In the genomic region with DNA sequence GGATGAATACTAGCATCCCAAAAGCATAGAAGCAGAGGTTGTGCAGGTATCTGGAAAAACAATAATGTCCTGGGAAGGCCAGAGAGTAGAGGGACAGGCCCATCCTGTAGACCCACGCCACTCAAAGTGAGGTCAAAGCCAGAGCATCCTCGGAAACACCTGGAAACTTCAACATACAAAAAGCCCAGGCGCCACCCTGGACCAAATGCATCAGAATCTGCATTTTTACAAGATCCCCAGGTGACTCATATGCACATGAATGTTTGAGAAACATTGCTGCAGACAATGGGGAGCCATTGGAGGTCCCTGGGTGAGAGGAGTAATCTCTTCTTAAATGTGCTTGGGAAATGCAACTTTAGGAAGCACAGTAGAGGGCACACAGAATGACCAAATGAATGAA, we compare ENCODE assay signal across 19 cellular contexts.
DNase-seq lines count a peak whose midpoint lies in the region; ATAC-seq, FAIRE-seq and TF ChIP-seq lines count a peak whose summit lies in the region.
"Had no signal": no experiment of that assay in that cellular context is flagged by ENCODE, and none has a peak within 500 bp of the region (broad histone marks: within the 10 kb centered on the region; RNA-seq: fewer than 3 reads in every experiment).

No MANE protein-coding gene starts in this region.

- H3K9ac ChIP-seq in endodermal cell (ENCODE audit: extremely low read depth, low read length, poor library complexity, severe bottlenecking): no peak overlapping the region
- H3K9ac ChIP-seq: BLaER1 had no signal

- POLR2A ChIA-PET in naive thymus-derived CD4-positive, alpha-beta T cell (lab: Charles Lee): no interaction called here

- peak overlapping the region; percentile 77 for H3K27ac Mint-ChIP-seq in endodermal cell
- H3K27ac Mint-ChIP-seq in naive thymus-derived CD4-positive, alpha-beta T cell: no peak overlapping the region
- H3K27ac Mint-ChIP-seq: CD8-positive, alpha-beta T cell; IgD-negative memory B cell had no signal

- H3K9me3 ChIP-seq in left ventricle myocardium inferior (replicated peaks) (no peaks in the 10 kb centered on the region), endodermal cell (ENCODE audit: control insufficient read depth, low read length) (no peaks in the 10 kb centered on the region)
- no peaks in the 10 kb centered on the region for H3K9me3 ChIP-seq in naive thymus-derived CD4-positive, alpha-beta T cell (ENCODE audit: control insufficient read depth in 2 of 3, low read length in 3 of 3)
- H3K9me3 ChIP-seq: BLaER1 had no signal

- peaks cover 63% of the 10 kb centered on the region for H3K4me1 Mint-ChIP-seq in endodermal cell
- H3K4me1 Mint-ChIP-seq in naive thymus-derived CD4-positive, alpha-beta T cell: peaks cover 0 to 1% (median 0%) of the 10 kb centered on the region in 7 donors

- H3K36me3 Mint-ChIP-seq in endodermal cell (ENCODE audit: low read depth): no peaks in the 10 kb centered on the region
- no peaks in the 10 kb centered on the region for H3K36me3 Mint-ChIP-seq in naive thymus-derived CD4-positive, alpha-beta T cell
- H3K36me3 Mint-ChIP-seq: CD8-positive, alpha-beta T cell; IgD-negative memory B cell had no signal

- ATAC-seq in Right ventricle myocardium superior (ENCODE audit: poor library complexity): no peak
- no peak for ATAC-seq in naive thymus-derived CD4-positive, alpha-beta T cell
- ATAC-seq: CD8-positive, alpha-beta T cell had no signal

- peak overlapping the region; percentile 50 for H3K27ac ChIP-seq in left ventricle myocardium inferior (replicated peaks)
- H3K27ac ChIP-seq in endodermal cell (ENCODE audit: low read depth, low read length): no peak overlapping the region
- no peak overlapping the region for H3K27ac ChIP-seq in naive thymus-derived CD4-positive, alpha-beta T cell (ENCODE audit: low read depth, low read length)
- H3K27ac ChIP-seq: BLaER1 had no signal

- intact Hi-C loops in left ventricle myocardium inferior (cut with micrococcal nuclease): no loop called here
- intact Hi-C loops in Right ventricle myocardium superior (cut with DNase I): no loop called here
- intact Hi-C loops in naive thymus-derived CD4-positive, alpha-beta T cell (cut with micrococcal nuclease): loop anchor here in 1 of 2 donors (10.0 kb wide), 1 partner anchor 955 kb away; no protein-coding TSS in a partner anchor

- CTCF ChIA-PET in naive thymus-derived CD4-positive, alpha-beta T cell (lab: Charles Lee): interaction anchor here (0.6 kb wide), 1 partner anchor 284 kb away, joined by 3 read pairs; no protein-coding TSS in a partner anchor

- H3K4me1 ChIP-seq in left ventricle myocardium inferior (peaks cover 70% of the 10 kb centered on the region), endodermal cell (ENCODE audit: control insufficient read depth, insufficient read depth, low read length) (peaks cover 28% of the 10 kb centered on the region)
- H3K4me1 ChIP-seq in naive thymus-derived CD4-positive, alpha-beta T cell (ENCODE audit: control insufficient read depth in 2 of 2, insufficient read depth in 2 of 2, low read length in 2 of 2): no peaks in the 10 kb centered on the region
- H3K4me1 ChIP-seq: BLaER1 had no signal

- WGBS in endodermal cell (ENCODE audit: insufficient coverage in 1 of 2, insufficient read length in 1 of 2), 2 experiments: 53 to 55% methylated on average over 2 to 3 of the region's 3 CpGs

- TF ChIP-seq POLR2A in GM12891 (IDR thresholded peaks at IDR 0.05; ENCODE audit: low read depth, low read length): no peak

- H3K9me3 Mint-ChIP-seq in endodermal cell: no peaks in the 10 kb centered on the region
- H3K9me3 Mint-ChIP-seq in naive thymus-derived CD4-positive, alpha-beta T cell: no peaks in the 10 kb centered on the region
- H3K9me3 Mint-ChIP-seq: CD8-positive, alpha-beta T cell; IgD-negative memory B cell had no signal

- no peaks in the 10 kb centered on the region for H3K27me3 Mint-ChIP-seq in endodermal cell (ENCODE audit: insufficient read depth)
- peaks cover 0 to 9% (median 0%) of the 10 kb centered on the region in 5 donors for H3K27me3 Mint-ChIP-seq in naive thymus-derived CD4-positive, alpha-beta T cell
- H3K27me3 Mint-ChIP-seq: IgD-negative memory B cell had no signal

- H3K27me3 ChIP-seq in left ventricle myocardium inferior (ENCODE audit: low read depth) (no peaks in the 10 kb centered on the region), endodermal cell (ENCODE audit: control insufficient read depth, insufficient read depth, low read length, poor library complexity, severe bottlenecking) (no peaks in the 10 kb centered on the region)
- no peaks in the 10 kb centered on the region for H3K27me3 ChIP-seq in naive thymus-derived CD4-positive, alpha-beta T cell (ENCODE audit: control insufficient read depth in 2 of 2, insufficient read depth in 2 of 2, low read length in 2 of 2)
- H3K27me3 ChIP-seq: BLaER1 had no signal

- H3K36me3 ChIP-seq in left ventricle myocardium inferior: no peaks in the 10 kb centered on the region
- H3K36me3 ChIP-seq in endodermal cell (ENCODE audit: control insufficient read depth, insufficient read depth, low read length): no peaks in the 10 kb centered on the region
- no peaks in the 10 kb centered on the region for H3K36me3 ChIP-seq in naive thymus-derived CD4-positive, alpha-beta T cell (ENCODE audit: control insufficient read depth in 2 of 3, insufficient read depth in 3 of 3, low read length in 3 of 3)
- H3K36me3 ChIP-seq: BLaER1 had no signal

- H3K4me3 Mint-ChIP-seq in endodermal cell: no peak overlapping the region
- no peak overlapping the region for H3K4me3 Mint-ChIP-seq in naive thymus-derived CD4-positive, alpha-beta T cell
- H3K4me3 Mint-ChIP-seq: CD8-positive, alpha-beta T cell; IgD-negative memory B cell had no signal

- DNase-seq in left ventricle myocardium inferior: no peak
- no peak for DNase-seq in Right ventricle myocardium superior
- peak; percentile 86 for DNase-seq in endodermal cell
- DNase-seq in iPS-NIHi7 (ENCODE audit: extremely low spot score): peak; percentile 50
- no peak for DNase-seq in GM12891 (ENCODE audit: insufficient read length, low spot score)
- DNase-seq in naive thymus-derived CD4-positive, alpha-beta T cell: no peak
- DNase-seq in GOT3 (lab: John Stamatoyannopoulos, UW): no peak
- DNase-seq: CD8-positive, alpha-beta T cell; DMS79; Kasumi-1; NCI-H1105 treated with DMSO at 0.1 percent for 48 hours; NCI-H187 treated with DMSO at 0.1 percent for 48 hours; NCI-H69; NK-92 treated with Interleukin-12 subunit alpha and Interleukin-12 subunit beta, amount 100 ng/mL, for 24 hours; OCI-M1; RPMI8226 had no signal

- no peak for TF ChIP-seq CTCF in left ventricle myocardium inferior (IDR thresholded peaks at IDR 0.05; ENCODE audit: borderline replicate concordance)
- TF ChIP-seq CTCF in endodermal cell (conservative IDR thresholded peaks at IDR 0.05): no peak

- no peak overlapping the region for H3K4me3 ChIP-seq in left ventricle myocardium inferior
- H3K4me3 ChIP-seq in endodermal cell (ENCODE audit: low read length): no peak overlapping the region
- no peak overlapping the region for H3K4me3 ChIP-seq in naive thymus-derived CD4-positive, alpha-beta T cell (ENCODE audit: low read length)
- H3K4me3 ChIP-seq: BLaER1 had no signal

- no peak for FAIRE-seq in GM12891 (lab: Jason Lieb, UNC)
- FAIRE-seq: A204.1 had no signal

TF ChIP-seq in GM12891, 5 proteins besides CTCF, POLR2A, EP300 and RAD21:
- TF ChIP-seq POLR2AphosphoS5 (IDR thresholded peaks at IDR 0.05; ENCODE audit: low read depth, low read length) (no peak), POU2F2 (IDR thresholded peaks at IDR 0.05; ENCODE audit: low read depth, low read length) (no peak), SPI1 (IDR thresholded peaks at IDR 0.05; ENCODE audit: low read depth, low read length) (no peak), PAX5 (IDR thresholded peaks at IDR 0.05; ENCODE audit: insufficient read depth, low read length, severe bottlenecking) (no peak), TAF1 (IDR thresholded peaks at IDR 0.05; ENCODE audit: low read depth, low read length) (no peak)

Comparison
In these comparisons a context has a peak if more than half of its experiments do, and no peak if none do; other contexts are left out.
1. DNase-seq: peak in endodermal cell (single experiment) and iPS-NIHi7 (single experiment); none in left ventricle myocardium inferior (single experiment), Right ventricle myocardium superior (single experiment), GM12891 (single experiment), naive thymus-derived CD4-positive, alpha-beta T cell (0 of 9) and GOT3 (single experiment).